9 cellular contexts compared by ENCODE assay signal in genomic region chr12:67433393-67434175, GRCh38.
DNase-seq lines count a peak whose midpoint lies in the region; ATAC-seq and TF ChIP-seq lines count a peak whose summit lies in the region.
"Had no signal": no experiment of that assay in that cellular context is flagged by ENCODE, and none has a peak within 500 bp of the region (broad histone marks: within the 10 kb centered on the region; RNA-seq: fewer than 3 reads in every experiment).

No MANE protein-coding gene starts in this region.

- H2AFZ ChIP-seq in GM23248 (no peak overlapping the region), Karpas-422 (ENCODE audit: low read length) (no peak overlapping the region)
- H2AFZ ChIP-seq: PC-9 had no signal

- H3K27ac Mint-ChIP-seq in Caco-2 (ENCODE audit: unreplicated experiment) = no peak overlapping the region

- 81 to 89% methylated on average over 6 of the region's 6 CpGs for WGBS in GM23248 (ENCODE audit: low coverage in 1 of 2, low lambda C conversion rate in 2 of 2, missing lambda C conversion rate in 2 of 2), 2 experiments

- no peaks in the 10 kb centered on the region for H3K9me2 ChIP-seq in GM23248 (ENCODE audit: insufficient read depth)
- H3K9me2 ChIP-seq in Karpas-422 (replicated peaks; ENCODE audit: insufficient read depth, low read length) = no peaks in the 10 kb centered on the region

- H3K4me1 ChIP-seq in GM23248 (ENCODE audit: insufficient read depth) (peaks cover 42% of the 10 kb centered on the region), Karpas-422 (ENCODE audit: low read length) (peaks cover 17% of the 10 kb centered on the region), Caco-2 (no peaks in the 10 kb centered on the region)

- DNase-seq in GM23248 (peak; percentile 57), Karpas-422 (peak; percentile 60), kidney glomerular epithelial cell (lab: John Stamatoyannopoulos, UW) (peak; percentile 24), HuH-7 (ENCODE audit: low spot score) (no peak), Caco-2 (no peak), occipital lobe (lab: John Stamatoyannopoulos, UW) (no peak)
- DNase-seq: PC-9 had no signal

- TF ChIP-seq CTCF in Caco-2 (IDR thresholded peaks at IDR 0.05; ENCODE audit: insufficient read depth in 1 of 2, low read depth in 1 of 2, low read length in 1 of 2, severe bottlenecking in 1 of 2, unreplicated experiment in 1 of 2) = no peak

- POLR2A ChIA-PET in Caco-2 (lab: Charles Lee) = no interaction called here

- H3K36me3 Mint-ChIP-seq in Caco-2 (ENCODE audit: insufficient read depth, unreplicated experiment) = no peaks in the 10 kb centered on the region

- no peaks in the 10 kb centered on the region for H3K79me2 ChIP-seq in GM23248 (ENCODE audit: insufficient read depth)
- H3K79me2 ChIP-seq in Karpas-422 (ENCODE audit: low read length) = no peaks in the 10 kb centered on the region

- no peaks in the 10 kb centered on the region for H3K27me3 Mint-ChIP-seq in Caco-2 (ENCODE audit: insufficient read depth, unreplicated experiment)

- CTCF ChIA-PET in Caco-2 (lab: Charles Lee) = no interaction called here

- peak; percentile 91 for ATAC-seq in GM18508 (IDR thresholded peaks at IDR 0.05; ENCODE audit: insufficient read depth, unreplicated experiment)
- no peak for ATAC-seq in activated CD4-positive, CD25-positive, alpha-beta regulatory T cell treated with anti-CD3 and anti-CD28 coated beads, Interleukin-2, amount 50 U/mL, for 24 hours

- no peak overlapping the region for H3K4me3 ChIP-seq in GM23248
- no peak overlapping the region for H3K4me3 ChIP-seq in Karpas-422 (ENCODE audit: low read length)
- H3K4me3 ChIP-seq in Caco-2 (ENCODE audit: low read depth, low read length) = no peak overlapping the region
- H3K4me3 ChIP-seq: PC-9 had no signal

- H3K4me2 ChIP-seq in GM23248 (ENCODE audit: unreplicated experiment) (no peak overlapping the region), Karpas-422 (ENCODE audit: low read depth, low read length, poor library complexity, severe bottlenecking) (peak overlapping the region; percentile 8)

- H3K4me3 Mint-ChIP-seq in Caco-2 (ENCODE audit: unreplicated experiment) = no peak overlapping the region

- intact Hi-C loops in Caco-2 (cut with micrococcal nuclease; ENCODE audit: unreplicated experiment) = no loop called here

- no peaks in the 10 kb centered on the region for H3K27me3 ChIP-seq in GM23248 (replicated peaks; ENCODE audit: insufficient read depth)
- H3K27me3 ChIP-seq in Karpas-422 (ENCODE audit: low read length) = no peaks in the 10 kb centered on the region
- H3K27me3 ChIP-seq in Caco-2 (replicated peaks; ENCODE audit: control insufficient read depth, insufficient read depth, low read length) = no peaks in the 10 kb centered on the region

- H3K9me3 ChIP-seq in GM23248 (ENCODE audit: low read depth) = no peaks in the 10 kb centered on the region
- no peaks in the 10 kb centered on the region for H3K9me3 ChIP-seq in Karpas-422 (ENCODE audit: low read length)
- H3K9me3 ChIP-seq in Caco-2 = no peaks in the 10 kb centered on the region

- H3K9ac ChIP-seq in GM23248 (0 out of 2 replicates have a peak overlapping the region, but pooled peaks have one; percentile 48), Karpas-422 (ENCODE audit: low read length) (no peak overlapping the region)

- H3K4me1 Mint-ChIP-seq in Caco-2 (ENCODE audit: low read depth, unreplicated experiment) = peaks cover 10% of the 10 kb centered on the region

- H3K36me3 ChIP-seq in GM23248 (ENCODE audit: low read depth) (no peaks in the 10 kb centered on the region), Karpas-422 (ENCODE audit: insufficient read depth, low read length) (no peaks in the 10 kb centered on the region), Caco-2 (ENCODE audit: control insufficient read depth, insufficient read depth, low read length) (no peaks in the 10 kb centered on the region)

- no peaks in the 10 kb centered on the region for H3K9me3 Mint-ChIP-seq in Caco-2 (ENCODE audit: unreplicated experiment)

- H4K20me1 ChIP-seq in GM23248 (ENCODE audit: insufficient read depth) (no peaks in the 10 kb centered on the region), Karpas-422 (ENCODE audit: insufficient read depth, low read depth, low read length) (no peaks in the 10 kb centered on the region)

- peaks cover 44% of the 10 kb centered on the region for H3F3A ChIP-seq in GM23248 (ENCODE audit: insufficient read depth)

- no TSS peak for BruUV-seq in Caco-2 (replicated peaks; lab: Mats Ljungman, UMichigan)

- H3K27ac ChIP-seq in GM23248 = peak overlapping the region; percentile 85; the same call in 1 of the 2 replicates
- H3K27ac ChIP-seq in Karpas-422 (ENCODE audit: low read length) = no peak overlapping the region
- H3K27ac ChIP-seq: PC-9 had no signal

- in situ Hi-C loops in GM23248 (cut with MboI) = no loop called here

Comparison
In these comparisons a context has a peak if more than half of its experiments do, and no peak if none do; other contexts are left out.
1. DNase-seq: peak in GM23248 (single experiment), Karpas-422 (single experiment) and kidney glomerular epithelial cell (single experiment); none in HuH-7 (single experiment), Caco-2 (0 of 2) and occipital lobe (single experiment).